In genomic region chr19:13793317-13793716, GRCh38 we compare ENCODE assay signal across 7 cellular contexts. TPM values are rescaled to one million over a fixed set of nuclear protein-coding genes. Genes with fewer than 3 reads are reported as not detected.
A peak's percentile ranks its signal among the peaks of the same experiment; 100 is the strongest.
DNase-seq lines count a peak whose midpoint lies in the region; ATAC-seq and TF ChIP-seq lines count a peak whose summit lies in the region.
"Not testable (repeated sequence)": the region's sequence is repeated elsewhere in the genome, so short reads cannot be mapped to it uniquely, and the experiment has no call there.

No MANE protein-coding gene starts in this region.

- not testable (repeated sequence) for H3K27me3 ChIP-seq in RWPE2 (ENCODE audit: insufficient read depth, poor library complexity, severe bottlenecking); transverse colon

- H3K4me1 ChIP-seq in HEK293 (ENCODE audit: control insufficient read depth, insufficient read depth, low read length): not testable (repeated sequence)
- H3K4me1 ChIP-seq in RWPE2 (ENCODE audit: insufficient read depth, poor library complexity, severe bottlenecking) (peaks cover 13% of the 10 kb centered on the region), transverse colon (peaks cover 9 to 46% (median 37%) of the 10 kb centered on the region in 4 donors)

- not testable (repeated sequence) for H3K27ac Mint-ChIP-seq in activated T-helper 17 cell treated with anti-CD3 and anti-CD28 coated beads, Interleukin-2, amount 50 U/mL, for 72 hours; central memory CD8-positive, alpha-beta T cell (ENCODE audit: low read depth)
- peak overlapping the region; percentile 98 for H3K27ac Mint-ChIP-seq in osteocyte (ENCODE audit: unreplicated experiment)

- WGBS in transverse colon (ENCODE audit: low coverage in 1 of 2), 2 donors: 77 to 80% methylated on average over 1 to 9 of the region's 9 CpGs

- CTCF ChIA-PET in HEK293 (lab: Yijun Ruan, JAX): interaction anchor here (0.7 to 2.8 kb wide), 2 partner anchors 69 kb away, joined by 5 to 17 read pairs; no protein-coding TSS in a partner anchor

- not testable (repeated sequence) for H3K36me3 Mint-ChIP-seq in activated T-helper 17 cell treated with anti-CD3 and anti-CD28 coated beads, Interleukin-2, amount 50 U/mL, for 72 hours (ENCODE audit: low read depth); osteocyte (ENCODE audit: unreplicated experiment)
- peaks cover 13% of the 10 kb centered on the region for H3K36me3 Mint-ChIP-seq in central memory CD8-positive, alpha-beta T cell (ENCODE audit: insufficient read depth)

- not testable (repeated sequence) for ATAC-seq in RWPE2 (ENCODE audit: low read depth); activated T-helper 17 cell treated with anti-CD3 and anti-CD28 coated beads, Interleukin-2, amount 50 U/mL, for 72 hours (replicated peaks); central memory CD8-positive, alpha-beta T cell (replicated peaks; ENCODE audit: extremely low read depth, poor library complexity, severe bottlenecking)

- in situ Hi-C loops in transverse colon (cut with MboI; ENCODE audit: low pct_ligation_motif_present in 1 of 4, low pct_unique_long_range_greater_than_20kb in 1 of 4, low sequenced_read_pairs in 3 of 4): not testable (repeated sequence)

- not testable (repeated sequence) for TF ChIP-seq EP300 in transverse colon (IDR thresholded peaks at IDR 0.05; ENCODE audit: low read depth)

- H3K4me3 Mint-ChIP-seq in activated T-helper 17 cell treated with anti-CD3 and anti-CD28 coated beads, Interleukin-2, amount 50 U/mL, for 72 hours: peak overlapping the region; percentile 100
- H3K4me3 Mint-ChIP-seq in central memory CD8-positive, alpha-beta T cell: peak overlapping the region; percentile 93
- peak overlapping the region; percentile 99 for H3K4me3 Mint-ChIP-seq in osteocyte (ENCODE audit: unreplicated experiment)

- H3K27me3 Mint-ChIP-seq in activated T-helper 17 cell treated with anti-CD3 and anti-CD28 coated beads, Interleukin-2, amount 50 U/mL, for 72 hours; central memory CD8-positive, alpha-beta T cell; osteocyte (ENCODE audit: unreplicated experiment): not testable (repeated sequence)

- not testable (repeated sequence) for H3K9me3 ChIP-seq in HEK293 (ENCODE audit: control insufficient read depth, insufficient read depth, low read depth, low read length); RWPE2 (ENCODE audit: severe bottlenecking); transverse colon

- not testable (repeated sequence) for H3K27ac ChIP-seq in HEK293 (ENCODE audit: extremely low read depth, low read depth, low read length)
- H3K27ac ChIP-seq in RWPE2 (ENCODE audit: poor library complexity, severe bottlenecking) (peak overlapping the region; percentile 91), transverse colon (peak overlapping the region in 3 of 4 donors; percentile 92 to 95 (median 92))

- not testable (repeated sequence) for TF ChIP-seq POLR2A in transverse colon (IDR thresholded peaks at IDR 0.05)

- POLR2A ChIA-PET in HEK293 (lab: Yijun Ruan, JAX): not testable (repeated sequence)

- not testable (repeated sequence) for DNase-seq in RWPE2 (ENCODE audit: low spot score); central memory CD8-positive, alpha-beta T cell (ENCODE audit: low spot score in 2 of 2); osteocyte (ENCODE audit: extremely low spot score, unreplicated experiment); transverse colon
- peak; percentile 40 for DNase-seq in kidney tubule cell (ENCODE audit: low spot score)

- H3K36me3 ChIP-seq in HEK293 (ENCODE audit: control insufficient read depth in 2 of 2, insufficient read depth in 1 of 2, low read length in 2 of 2); RWPE2 (ENCODE audit: low read depth); transverse colon: not testable (repeated sequence)

- H3K4me1 Mint-ChIP-seq in activated T-helper 17 cell treated with anti-CD3 and anti-CD28 coated beads, Interleukin-2, amount 50 U/mL, for 72 hours: peaks cover 16% of the 10 kb centered on the region
- H3K4me1 Mint-ChIP-seq in central memory CD8-positive, alpha-beta T cell: peaks cover 42% of the 10 kb centered on the region
- peaks cover 42% of the 10 kb centered on the region for H3K4me1 Mint-ChIP-seq in osteocyte (ENCODE audit: unreplicated experiment)

- not testable (repeated sequence) for H3K4me3 ChIP-seq in HEK293 (ENCODE audit: low read depth, low read length); RWPE2 (ENCODE audit: severe bottlenecking); transverse colon

- not testable (repeated sequence) for H3K9me3 Mint-ChIP-seq in activated T-helper 17 cell treated with anti-CD3 and anti-CD28 coated beads, Interleukin-2, amount 50 U/mL, for 72 hours; central memory CD8-positive, alpha-beta T cell; osteocyte (ENCODE audit: unreplicated experiment)

- TF ChIP-seq CTCF in HEK293 (tag by site-specific recombination; IDR thresholded peaks at IDR 0.05); RWPE2 (IDR thresholded peaks at IDR 0.05; ENCODE audit: poor library complexity, severe bottlenecking); osteocyte (IDR thresholded peaks at IDR 0.05); transverse colon (IDR thresholded peaks at IDR 0.05): not testable (repeated sequence)

- intact Hi-C loops in transverse colon (cut with DNase I; ENCODE audit: low total_unique reads): loop anchor here (5.0 kb wide), 1 partner anchor 54 kb away; no protein-coding TSS in a partner anchor

TF ChIP-seq in HEK293, 187 proteins besides CTCF, POLR2A, EP300 and RAD21:
- TF ChIP-seq ZNF335 (tag by site-specific recombination; conservative IDR thresholded peaks at IDR 0.05): peak; percentile 74

RNA-seq across cellular contexts. Expression of gene ZSWIM4, which starts 1.9 kb away (rescaled TPM):
- total RNA-seq in activated T-helper 17 cell treated with anti-CD3 and anti-CD28 coated beads, Interleukin-2, amount 50 U/mL, for 72 hours: 10 to 100 TPM in 1 of 2 donors, 1 to 10 TPM in 1; 5.4 to 10.6 TPM
- 14.0 and 15.1 TPM in 2 replicates for total RNA-seq in osteocyte
- 1 to 10 TPM; 2.3 to 5.1 (median 2.9) TPM for total RNA-seq in transverse colon

RNA-seq across cellular contexts. Expression of gene C19orf53, which starts 19.1 kb away (rescaled TPM):
- 100 to 1,000 TPM in 1 of 2 donors, 10 to 100 TPM in 1; 76.7 to 127 TPM for total RNA-seq in activated T-helper 17 cell treated with anti-CD3 and anti-CD28 coated beads, Interleukin-2, amount 50 U/mL, for 72 hours
- total RNA-seq in osteocyte (82.4 and 86.6 TPM in 2 replicates), transverse colon (100 to 1,000 TPM in 2 of 4 donors, 10 to 100 TPM in 2; 48.6 to 111 (median 94.2) TPM)

RNA-seq across cellular contexts. Expression of gene MRI1, which starts 29.0 kb away (rescaled TPM):
- total RNA-seq in activated T-helper 17 cell treated with anti-CD3 and anti-CD28 coated beads, Interleukin-2, amount 50 U/mL, for 72 hours: 10 to 100 TPM; 45.3 to 53.7 TPM
- total RNA-seq in osteocyte: 18.6 and 22.5 TPM in 2 replicates
- 100 to 1,000 TPM in 2 of 4 donors, 10 to 100 TPM in 2; 63.0 to 304 (median 99.2) TPM for total RNA-seq in transverse colon
